ENCODE assay signal across 21 cellular contexts in the genomic region with DNA sequence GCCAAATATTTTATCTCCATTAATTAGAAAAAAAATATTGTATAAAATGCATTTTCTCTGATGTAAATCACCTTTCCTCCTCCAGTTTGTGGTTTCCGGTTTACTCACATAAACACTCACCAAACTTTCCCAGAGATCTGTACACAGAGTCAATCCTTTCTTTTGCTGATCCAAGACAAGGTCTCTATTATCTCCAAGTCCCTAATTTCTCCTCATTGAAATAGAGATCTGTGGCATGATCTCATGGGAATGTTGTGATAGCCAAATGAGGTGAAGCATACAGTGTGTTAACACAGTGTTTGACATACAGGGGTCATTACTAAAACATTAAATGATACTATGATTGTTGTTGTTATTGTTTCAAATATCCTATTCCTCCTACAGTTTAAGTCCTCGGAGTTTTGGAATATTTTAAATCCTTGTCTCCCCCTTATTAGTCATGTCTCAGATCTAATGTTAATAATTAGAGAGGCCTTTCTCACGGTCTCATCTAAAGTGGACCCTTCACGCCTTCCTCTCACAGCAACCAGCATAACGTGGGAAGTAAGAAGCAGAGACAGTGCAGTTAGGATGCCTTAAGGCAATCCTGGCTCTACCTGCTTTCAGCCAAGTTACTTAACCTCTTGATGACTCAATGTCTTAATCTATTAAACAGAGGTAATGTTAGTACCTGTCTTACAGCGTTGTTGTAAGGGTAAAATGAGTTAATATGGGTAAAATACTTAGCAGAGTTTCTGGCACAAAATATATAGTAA.
DNase-seq lines count a peak whose midpoint lies in the region; ATAC-seq and TF ChIP-seq lines count a peak whose summit lies in the region.
"Had no signal": no experiment of that assay in that cellular context is flagged by ENCODE, and none has a peak within 500 bp of the region (broad histone marks: within the 10 kb centered on the region; RNA-seq: fewer than 3 reads in every experiment).

No MANE protein-coding gene starts in this region.

- H3K27ac ChIP-seq in SK-N-MC, result no peak overlapping the region
- peak overlapping the region; percentile 54 for H3K27ac ChIP-seq in mesenchymal stem cell (ENCODE audit: low read length, poor library complexity, severe bottlenecking)
- H3K27ac ChIP-seq in CD8-positive, alpha-beta T cell (ENCODE audit: low read depth, low read length), result no peak overlapping the region
- H3K27ac ChIP-seq: A549 had no signal

- no peaks in the 10 kb centered on the region for H3K27me3 Mint-ChIP-seq in CD8-positive, alpha-beta T cell (ENCODE audit: low read depth)
- H3K27me3 Mint-ChIP-seq: B cell had no signal

- CTCF ChIA-PET in CD8-positive, alpha-beta T cell (lab: Charles Lee), result no interaction called here

- H3K9me3 ChIP-seq in SK-N-MC (ENCODE audit: low read depth, low read length), result no peaks in the 10 kb centered on the region
- H3K9me3 ChIP-seq in mesenchymal stem cell (ENCODE audit: control insufficient read depth, low read length), result peaks cover 2% of the 10 kb centered on the region
- no peaks in the 10 kb centered on the region for H3K9me3 ChIP-seq in CD8-positive, alpha-beta T cell (ENCODE audit: low read length)
- H3K9me3 ChIP-seq: A549, MG63 had no signal

- no peak overlapping the region for H3K18ac ChIP-seq in mesenchymal stem cell (ENCODE audit: low read depth in 1 of 2, low read length in 2 of 2)

- no peak overlapping the region for H2BK120ac ChIP-seq in mesenchymal stem cell (ENCODE audit: low read depth, low read length)

- no peaks in the 10 kb centered on the region for H3K36me3 Mint-ChIP-seq in CD8-positive, alpha-beta T cell
- H3K36me3 Mint-ChIP-seq: CD14-positive monocyte had no signal

- H3K4me1 Mint-ChIP-seq in CD8-positive, alpha-beta T cell (ENCODE audit: low read depth), result no peaks in the 10 kb centered on the region
- H3K4me1 Mint-ChIP-seq: B cell, CD14-positive monocyte had no signal

- H3K4ac ChIP-seq in mesenchymal stem cell (ENCODE audit: low read depth in 1 of 2, low read length in 2 of 2), result no peak overlapping the region

- no peak overlapping the region for H4K8ac ChIP-seq in mesenchymal stem cell (ENCODE audit: low read length)

- H3K36me3 ChIP-seq in SK-N-MC (ENCODE audit: insufficient read depth, low read length), result no peaks in the 10 kb centered on the region
- H3K36me3 ChIP-seq in mesenchymal stem cell (ENCODE audit: control insufficient read depth in 1 of 2, insufficient read depth in 2 of 2, low read depth in 1 of 2, low read length in 2 of 2), result no peaks in the 10 kb centered on the region
- H3K36me3 ChIP-seq in CD8-positive, alpha-beta T cell (ENCODE audit: insufficient read depth, low read length), result no peaks in the 10 kb centered on the region
- H3K36me3 ChIP-seq: MG63 had no signal

- no peak overlapping the region for H3K9ac ChIP-seq in SK-N-MC (ENCODE audit: insufficient read length)
- no peak overlapping the region for H3K9ac ChIP-seq in mesenchymal stem cell (ENCODE audit: low read length)

- H3K9me3 Mint-ChIP-seq in CD8-positive, alpha-beta T cell, result no peaks in the 10 kb centered on the region

- H2BK15ac ChIP-seq in mesenchymal stem cell (ENCODE audit: low read depth, poor library complexity, severe bottlenecking), result no peak overlapping the region

- H3K4me3 ChIP-seq in SK-N-MC, result no peak overlapping the region
- no peak overlapping the region for H3K4me3 ChIP-seq in fibroblast of villous mesenchyme (ENCODE audit: low read depth, low read length)
- no peak overlapping the region for H3K4me3 ChIP-seq in mesenchymal stem cell (ENCODE audit: insufficient read depth in 1 of 2, low read depth in 1 of 2, low read length in 2 of 2)
- no peak overlapping the region for H3K4me3 ChIP-seq in CD8-positive, alpha-beta T cell (ENCODE audit: low read depth, low read length)
- H3K4me3 ChIP-seq: A549, GM12878, MG63 had no signal

- H3K4me1 ChIP-seq in mesenchymal stem cell (ENCODE audit: control insufficient read depth, insufficient read depth, low read depth, low read length), result peaks cover 2% of the 10 kb centered on the region
- H3K4me1 ChIP-seq in CD8-positive, alpha-beta T cell (ENCODE audit: insufficient read depth, low read length), result no peaks in the 10 kb centered on the region
- H3K4me1 ChIP-seq: A549 had no signal

- no peak for TF ChIP-seq CTCF in fibroblast of villous mesenchyme (IDR thresholded peaks at IDR 0.05; ENCODE audit: insufficient read depth, low read depth, low read length)
- no peak for TF ChIP-seq CTCF in CD8-positive, alpha-beta T cell (IDR thresholded peaks at IDR 0.05)
- TF ChIP-seq CTCF in GM13976 (IDR thresholded peaks at IDR 0.05; ENCODE audit: borderline replicate concordance, control extremely low read depth, extremely low read depth, insufficient read depth, missing control alignments), result no peak

- POLR2A ChIA-PET in CD8-positive, alpha-beta T cell (lab: Charles Lee), result no interaction called here

- no peak overlapping the region for H2BK12ac ChIP-seq in mesenchymal stem cell (ENCODE audit: low read length in 2 of 2)

- no peak for ATAC-seq in HG02642 (IDR thresholded peaks at IDR 0.05; ENCODE audit: poor library complexity, unreplicated experiment)
- no peak for ATAC-seq in CD8-positive, alpha-beta T cell
- ATAC-seq: A549, GM12878, HCT116, Panc1 had no signal

- no peak overlapping the region for H2AFZ ChIP-seq in mesenchymal stem cell (ENCODE audit: low read depth, low read length)

- no peak overlapping the region for H2BK5ac ChIP-seq in mesenchymal stem cell (ENCODE audit: low read depth, low read length, poor library complexity, severe bottlenecking)

- no peaks in the 10 kb centered on the region for H3K79me1 ChIP-seq in mesenchymal stem cell (replicated peaks; ENCODE audit: low read length, poor library complexity, severe bottlenecking)

- no peak overlapping the region for H4K91ac ChIP-seq in mesenchymal stem cell (ENCODE audit: low read length)

- H3K27me3 ChIP-seq in mesenchymal stem cell (ENCODE audit: control insufficient read depth in 1 of 2, insufficient read depth in 1 of 2, low read length in 2 of 2), result no peaks in the 10 kb centered on the region
- no peaks in the 10 kb centered on the region for H3K27me3 ChIP-seq in CD8-positive, alpha-beta T cell (ENCODE audit: insufficient read depth, low read length)
- H3K27me3 ChIP-seq: MG63 had no signal

- H2AK5ac ChIP-seq in mesenchymal stem cell (ENCODE audit: low read length, severe bottlenecking), result no peak overlapping the region

- in situ Hi-C loops in GM13976 (cut with MboI; ENCODE audit: low sequenced_read_pairs, unreplicated experiment), result no loop called here

- DNase-seq in HT1080 (ENCODE audit: low read depth), result peak; percentile 61
- peak; percentile 6 for DNase-seq in SK-N-MC (ENCODE audit: low read depth, low spot score)
- DNase-seq in fibroblast of villous mesenchyme (ENCODE audit: low read depth), result peak; percentile 7
- no peak for DNase-seq in mesenchymal stem cell
- DNase-seq in CD8-positive, alpha-beta T cell, result no peak
- DNase-seq in superior temporal gyrus (ENCODE audit: extremely low spot score), result no peak
- DNase-seq in GM13976 (ENCODE audit: low spot score), result no peak
- DNase-seq: DMS 273 treated with DMSO at 0.1 percent for 48 hours, DND-41, Kasumi-1, MG63, NCI-H1417 treated with DMSO at 0.1 percent for 48 hours, NCI-H187 treated with DMSO at 0.1 percent for 48 hours, NCI-H748 treated with DMSO at 0.1 percent for 48 hours had no signal

- H3K23ac ChIP-seq in mesenchymal stem cell (ENCODE audit: low read length in 2 of 2), result no peak overlapping the region

- no peak overlapping the region for H3K4me3 Mint-ChIP-seq in CD8-positive, alpha-beta T cell
- H3K4me3 Mint-ChIP-seq: B cell, CD14-positive monocyte had no signal

- peak overlapping the region; percentile 19 for H3K4me2 ChIP-seq in mesenchymal stem cell (ENCODE audit: low read length, poor library complexity, severe bottlenecking)
- H3K4me2 ChIP-seq: A549 had no signal

- intact Hi-C loops in CD8-positive, alpha-beta T cell (cut with DNase I, micrococcal nuclease), result no loop called here

- no peak overlapping the region for H3K27ac Mint-ChIP-seq in CD8-positive, alpha-beta T cell
- H3K27ac Mint-ChIP-seq: B cell, CD14-positive monocyte had no signal

- no peak overlapping the region for H3K14ac ChIP-seq in mesenchymal stem cell (ENCODE audit: low read length in 2 of 2)

- 82% methylated on average over 5 of the region's 6 CpGs for WGBS in mesenchymal stem cell

Comparison
In these comparisons a context has a peak if more than half of its experiments do, and no peak if none do; other contexts are left out.
1. DNase-seq: peak in HT1080 (single experiment), SK-N-MC (single experiment) and fibroblast of villous mesenchyme (single experiment); none in mesenchymal stem cell (single experiment), CD8-positive, alpha-beta T cell (0 of 7), superior temporal gyrus (single experiment) and GM13976 (single experiment).